Comparison of ENCODE assay signal across 25 cellular contexts in genomic region chr7:39463252-39463651, GRCh38.
"Had no signal": no experiment of that assay in that cellular context is flagged by ENCODE, and none has a peak within 500 bp of the region (broad histone marks: within the 10 kb centered on the region; RNA-seq: fewer than 3 reads in every experiment).

No MANE protein-coding gene starts in this region.

- ATAC-seq: effector memory CD8-positive, alpha-beta T cell; foreskin keratinocyte; gastroesophageal sphincter; heart left ventricle; left lung; left ventricle myocardium superior; lower lobe of right lung; naive thymus-derived CD4-positive, alpha-beta T cell had no signal

- H3K4me2 ChIP-seq: hepatocyte had no signal

- H3K4me1 ChIP-seq: colonic mucosa, foreskin keratinocyte, left lung, lower lobe of right lung had no signal

- H3K27me3 ChIP-seq: colonic mucosa, esophagus muscularis mucosa, hepatocyte, left lung had no signal

- H3K36me3 Mint-ChIP-seq: immature natural killer cell; mesothelial cell of epicardium; naive thymus-derived CD4-positive, alpha-beta T cell had no signal

- H3K27ac Mint-ChIP-seq: dendritic cell treated with granulocyte-macrophage colony-stimulating factor and Interleukin-4, amounts not matched to agents 40 ng/mL and 50 ng/mL, for 4 days; effector memory CD8-positive, alpha-beta T cell; immature natural killer cell; mesothelial cell of epicardium had no signal

- DNase-seq: colonic mucosa; cortex of kidney; effector CD8-positive, alpha-beta T cell; effector memory CD8-positive, alpha-beta T cell; endodermal cell; foreskin keratinocyte; heart left ventricle; hypothalamus; immature natural killer cell; islet precursor cell; kidney; kidney glomerular epithelial cell; left lung; left ventricle myocardium superior; lower lobe of right lung; mesenchymal stem cell; naive thymus-derived CD4-positive, alpha-beta T cell had no signal

- H2AFZ ChIP-seq: hepatocyte had no signal

- H3K27ac ChIP-seq: colonic mucosa, esophagus muscularis mucosa, foreskin keratinocyte, gastroesophageal sphincter, heart left ventricle, hepatocyte, left lung, lower lobe of right lung had no signal

- FAIRE-seq: endometrium, endothelial cell of umbilical vein, frontal cortex, kidney had no signal

- H3K4me3 Mint-ChIP-seq: dendritic cell treated with granulocyte-macrophage colony-stimulating factor and Interleukin-4, amounts not matched to agents 40 ng/mL and 50 ng/mL, for 4 days; effector memory CD8-positive, alpha-beta T cell; endodermal cell; immature natural killer cell; mesothelial cell of epicardium; naive thymus-derived CD4-positive, alpha-beta T cell had no signal

- H3K79me2 ChIP-seq: hepatocyte had no signal

- H3K9me3 ChIP-seq: colonic mucosa, esophagus muscularis mucosa, gastroesophageal sphincter, heart left ventricle, left lung, lower lobe of right lung had no signal

- H3K4me3 ChIP-seq: colonic mucosa, esophagus muscularis mucosa, gastroesophageal sphincter, heart left ventricle, hepatocyte, left lung, lower lobe of right lung had no signal

- H3K27me3 Mint-ChIP-seq: dendritic cell treated with granulocyte-macrophage colony-stimulating factor and Interleukin-4, amounts not matched to agents 40 ng/mL and 50 ng/mL, for 4 days had no signal

- H3K36me3 ChIP-seq: colonic mucosa, esophagus muscularis mucosa, gastroesophageal sphincter, heart left ventricle, left lung, lower lobe of right lung had no signal

- H3K9me3 Mint-ChIP-seq: dendritic cell treated with granulocyte-macrophage colony-stimulating factor and Interleukin-4, amounts not matched to agents 40 ng/mL and 50 ng/mL, for 4 days; effector memory CD8-positive, alpha-beta T cell; endodermal cell; immature natural killer cell; mesothelial cell of epicardium; naive thymus-derived CD4-positive, alpha-beta T cell had no signal
